20 cellular contexts compared by ENCODE assay signal in genomic region chr15:92541197-92542190, GRCh38.
DNase-seq lines count a peak whose midpoint lies in the region; ATAC-seq, FAIRE-seq and TF ChIP-seq lines count a peak whose summit lies in the region.
"Had no signal": no experiment of that assay in that cellular context is flagged by ENCODE, and none has a peak within 500 bp of the region (broad histone marks: within the 10 kb centered on the region; RNA-seq: fewer than 3 reads in every experiment).

No MANE protein-coding gene starts in this region.

- no peak for TF ChIP-seq POLR2A in uterus (IDR thresholded peaks at IDR 0.05)

- H3K27me3 ChIP-seq in uterus: no peaks in the 10 kb centered on the region
- H3K27me3 ChIP-seq: brain microvascular endothelial cell, neutrophil had no signal

- FAIRE-seq in HTR-8/SVneo (lab: Jason Lieb, UNC): no peak

- H3K27ac ChIP-seq in uterus: no peak overlapping the region
- H3K27ac ChIP-seq: brain microvascular endothelial cell, neutrophil had no signal

- H3K4me3 ChIP-seq in epithelial cell of esophagus (ENCODE audit: low read length): no peak overlapping the region
- no peak overlapping the region for H3K4me3 ChIP-seq in skeletal muscle cell (ENCODE audit: low read depth, low read length)
- H3K4me3 ChIP-seq in uterus: no peak overlapping the region
- H3K4me3 ChIP-seq: mucosa of descending colon had no signal

- no peaks in the 10 kb centered on the region for H3K4me1 ChIP-seq in uterus

- TF ChIP-seq CTCF in epithelial cell of esophagus (IDR thresholded peaks at IDR 0.05; ENCODE audit: insufficient read depth, low read depth, low read length, missing control alignments): no peak
- TF ChIP-seq CTCF in uterus (IDR thresholded peaks at IDR 0.05): no peak

- peak; percentile 65 for DNase-seq in M059J (ENCODE audit: low read depth)
- DNase-seq in NCI-H2171 treated with DMSO at 0.1 percent for 48 hours (lab: John Stamatoyannopoulos, UW): peak; percentile 52
- peak; percentile 2 for DNase-seq in epithelial cell of esophagus (ENCODE audit: low read depth)
- DNase-seq in skeletal muscle cell (ENCODE audit: low read depth): peak; percentile 18
- no peak for DNase-seq in uterus
- DNase-seq in HTR-8/SVneo (ENCODE audit: insufficient read length, low spot score): no peak
- DNase-seq: activated CD8-positive, alpha-beta T cell treated with anti-CD3 and anti-CD28 coated beads for 36 hours; activated T-cell treated with anti-CD3 and anti-CD28 coated beads, Interleukin-2, amount 50 U/mL, for 48 hours; AML-193; brain microvascular endothelial cell; cortex of kidney; EL; HCEC 1CT; IMR-90; mucosa of descending colon; SIG-M5; T-helper 2 cell had no signal

- H3K9me3 ChIP-seq in uterus: no peaks in the 10 kb centered on the region
- H3K9me3 ChIP-seq: mucosa of descending colon, neutrophil had no signal

- no peak for ATAC-seq in GM19328 (IDR thresholded peaks at IDR 0.05; ENCODE audit: unreplicated experiment)
- ATAC-seq: activated CD8-positive, alpha-beta T cell treated with anti-CD3 and anti-CD28 coated beads for 36 hours; mucosa of descending colon; sciatic nerve had no signal

- intact Hi-C loops in uterus (cut with DNase I; ENCODE audit: low total_unique reads): no loop called here

- no peaks in the 10 kb centered on the region for H3K36me3 ChIP-seq in uterus
- H3K36me3 ChIP-seq: brain microvascular endothelial cell, neutrophil had no signal

Comparison
In these comparisons a context has a peak if more than half of its experiments do, and no peak if none do; other contexts are left out.
1. DNase-seq: peak in M059J (single experiment), NCI-H2171 treated with DMSO at 0.1 percent for 48 hours (single experiment), epithelial cell of esophagus (single experiment) and skeletal muscle cell (single experiment); none in uterus (0 of 2) and HTR-8/SVneo (single experiment).